In the genomic region with DNA sequence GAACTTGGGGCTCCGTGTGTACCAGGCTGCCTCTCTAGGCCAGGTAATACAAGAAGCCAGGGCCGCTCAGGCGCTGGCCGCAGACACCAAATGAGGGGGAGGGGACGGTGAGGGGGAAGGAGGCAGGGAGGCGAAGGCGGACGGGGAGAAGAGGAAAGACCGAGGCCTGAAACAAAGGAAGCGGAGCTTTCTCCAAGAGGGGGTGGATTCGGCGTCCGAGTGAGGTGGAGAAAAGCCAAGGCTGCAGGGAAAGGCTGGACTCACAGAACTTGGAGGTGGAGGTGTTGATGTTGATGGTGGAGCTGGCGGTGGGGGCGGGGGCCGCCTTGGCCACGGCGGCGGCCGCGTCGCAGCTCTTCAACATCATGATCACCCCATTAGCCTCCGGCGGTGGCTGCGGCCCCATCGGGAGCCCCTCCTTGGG, we compare ENCODE assay signal across 8 cellular contexts. TPM values are rescaled to one million over a fixed set of nuclear protein-coding genes. Genes with fewer than 3 reads are reported as not detected.
DNase-seq lines count a peak whose midpoint lies in the region; ATAC-seq and TF ChIP-seq lines count a peak whose summit lies in the region.

No MANE protein-coding gene starts in this region.

- H2BK5ac ChIP-seq in IMR-90 (ENCODE audit: low read depth, low read length, poor library complexity, severe bottlenecking): peak overlapping the region; percentile 67

- H3K18ac ChIP-seq in IMR-90 (ENCODE audit: low read depth, low read length): peak overlapping the region; percentile 49; the same call in 1 of the 2 replicates

- peak overlapping the region in 1 of 2 experiments; percentile 45; a peak in 1 of 4 replicates for H4K8ac ChIP-seq in IMR-90 (ENCODE audit: low read depth in 2 of 2, low read length in 2 of 2)

- H3K79me1 ChIP-seq in IMR-90 (ENCODE audit: low read depth in 1 of 2, low read length in 2 of 2): peaks cover 4 to 28% of the 10 kb centered on the region in 2 experiments; a peak in 2 of 4 replicates

- H2BK15ac ChIP-seq in IMR-90 (ENCODE audit: low read depth, low read length): no peak overlapping the region

- peak overlapping the region; percentile 91 for H2AK9ac ChIP-seq in IMR-90 (replicated peaks; ENCODE audit: low read depth, low read length, poor library complexity)

- TF ChIP-seq RAD21 in IMR-90 (IDR thresholded peaks at IDR 0.05; ENCODE audit: low read length): no peak
- TF ChIP-seq RAD21 in liver (IDR thresholded peaks at IDR 0.05): no peak

- peak overlapping the region; percentile 19 for H3K23ac ChIP-seq in IMR-90 (ENCODE audit: low read depth, low read length)

- intact Hi-C loops in IMR-90 (cut with micrococcal nuclease): loop anchor here (1.0 to 5.0 kb wide), 2 partner anchors 186 to 278 kb away; no protein-coding TSS in a partner anchor
- intact Hi-C loops in colonic mucosa (cut with DNase I): no loop called here

- 0 out of 2 replicates have a peak, but pooled peaks have one; percentile 11 for TF ChIP-seq POLR2A in IMR-90 (IDR thresholded peaks at IDR 0.05; ENCODE audit: low read depth, low read length)

- 0 out of 2 replicates have a peak overlapping the region, but pooled peaks have one; percentile 52 for H4K5ac ChIP-seq in IMR-90 (ENCODE audit: low read depth, low read length)

- TF ChIP-seq CTCF in IMR-90 (conservative IDR thresholded peaks at IDR 0.05; ENCODE audit: low read depth, low read length) (no peak), WI38 (IDR thresholded peaks at IDR 0.05; ENCODE audit: low read depth, low read length) (no peak), colonic mucosa (IDR thresholded peaks at IDR 0.05) (no peak), liver (IDR thresholded peaks at IDR 0.05; ENCODE audit: low read depth, low read length, missing input control) (no peak)

- peak overlapping the region; percentile 58; the same call in 1 of the 2 replicates for H3K4ac ChIP-seq in IMR-90 (ENCODE audit: low read depth, low read length)

- POLR2A ChIA-PET in IMR-90 (lab: Charles Lee; ENCODE audit: unreplicated experiment): no interaction called here

- H3K27ac ChIP-seq in IMR-90 (ENCODE audit: insufficient read depth, low read length) (peak overlapping the region; percentile 77), colonic mucosa (peak overlapping the region; percentile 85), liver (ENCODE audit: low read depth in 1 of 2, low read length in 2 of 2) (peak overlapping the region; percentile 85)

- H4K91ac ChIP-seq in IMR-90 (ENCODE audit: insufficient read depth, low read depth, low read length): peak overlapping the region; percentile 38

- peak overlapping the region; percentile 99 for H2AFZ ChIP-seq in IMR-90 (replicated peaks; ENCODE audit: low read length, poor library complexity)

- H4K20me1 ChIP-seq in IMR-90 (ENCODE audit: insufficient read depth, low read length): peaks cover 36% of the 10 kb centered on the region

- peak overlapping the region; percentile 27; the same call in 1 of the 2 replicates for H2BK120ac ChIP-seq in IMR-90 (ENCODE audit: low read depth, low read length)

- H3K4me1 ChIP-seq in IMR-90 (ENCODE audit: control insufficient read depth, insufficient read depth, low read length) (no peaks in the 10 kb centered on the region), colonic mucosa (peaks cover 5% of the 10 kb centered on the region), liver (ENCODE audit: control insufficient read depth in 4 of 4, insufficient read depth in 4 of 4, low read length in 3 of 4) (peaks cover 0 to 26% (median 22%) of the 10 kb centered on the region in 4 donors)

- peak; percentile 41 for DNase-seq in Caki2 (ENCODE audit: low read depth)
- DNase-seq in IMR-90: no peak
- peak; percentile 65 for DNase-seq in colonic mucosa
- DNase-seq in stimulated activated CD8-positive, alpha-beta memory T cell treated with anti-CD3 and anti-CD28 coated beads, Interleukin-12 subunit alpha, Interleukin-12 subunit beta, amount 100 ng/mL, for 4 hours (ENCODE audit: low read depth): peak; percentile 22
- no peak for DNase-seq in COLO829 (ENCODE audit: low spot score)

- CTCF ChIA-PET in IMR-90 (lab: Yijun Ruan, JAX): no interaction called here

- no peaks in the 10 kb centered on the region for H3K9me1 ChIP-seq in IMR-90 (ENCODE audit: insufficient read depth, low read length)

- H3K27me3 ChIP-seq in IMR-90 (ENCODE audit: control insufficient read depth, insufficient read depth, low read length) (0 out of 2 replicates have a peak, but pooled peaks cover 1% of the 10 kb centered on the region), colonic mucosa (no peaks in the 10 kb centered on the region), liver (ENCODE audit: control insufficient read depth in 4 of 4, insufficient read depth in 4 of 4, low read length in 3 of 4) (no peaks in the 10 kb centered on the region)

- in situ Hi-C loops in Caki2 (cut with HindIII; ENCODE audit: low pct_unique_long_range_greater_than_20kb, low sequenced_read_pairs) (no loop called here), IMR-90 (cut with MboI; ENCODE audit: low sequenced_read_pairs) (loop anchor here (10.0 kb wide), 1 partner anchor 271 kb away; a partner anchor contains a TSS)

- peak overlapping the region; percentile 87 for H3K9ac ChIP-seq in IMR-90 (ENCODE audit: low read depth, low read length)
- peak overlapping the region; percentile 86 to 98 for H3K9ac ChIP-seq in colonic mucosa (ENCODE audit: low read depth in 2 of 2, low read length in 2 of 2)
- H3K9ac ChIP-seq in liver (ENCODE audit: low read depth in 1 of 2, low read length in 2 of 2): peak overlapping the region; percentile 65 to 94

- H3K9me3 ChIP-seq in IMR-90 (ENCODE audit: control insufficient read depth, insufficient read depth, low read length): no peaks in the 10 kb centered on the region
- H3K9me3 ChIP-seq in colonic mucosa: no peaks in the 10 kb centered on the region
- H3K9me3 ChIP-seq in liver (ENCODE audit: control insufficient read depth in 4 of 4, low read length in 3 of 4): no peaks in the 10 kb centered on the region

- ATAC-seq in GM21447 (IDR thresholded peaks at IDR 0.05; ENCODE audit: unreplicated experiment): peak; percentile 21
- ATAC-seq in IMR-90 (ENCODE audit: low read depth): peak; percentile 13

- dilution Hi-C loops in IMR-90 (cut with HindIII; ENCODE audit: low sequenced_read_pairs, unreplicated experiment): no loop called here

- H3K4me3 ChIP-seq in IMR-90 (ENCODE audit: insufficient read depth, low read depth, low read length): peak overlapping the region; percentile 88
- peak overlapping the region; percentile 97 for H3K4me3 ChIP-seq in WI38 (ENCODE audit: low read depth, low read length)
- peak overlapping the region; percentile 99 for H3K4me3 ChIP-seq in colonic mucosa
- H3K4me3 ChIP-seq in liver (ENCODE audit: low read depth in 1 of 3, low read length in 3 of 3): peak overlapping the region; percentile 66 to 86 (median 76)

- H3K36me3 ChIP-seq in IMR-90 (ENCODE audit: control insufficient read depth, insufficient read depth, low read length) (no peaks in the 10 kb centered on the region), colonic mucosa (no peaks in the 10 kb centered on the region), liver (ENCODE audit: control insufficient read depth in 4 of 4, insufficient read depth in 3 of 4, low read depth in 1 of 4, low read length in 3 of 4) (no peaks in the 10 kb centered on the region)

- H2AK5ac ChIP-seq in IMR-90 (ENCODE audit: low read depth, low read length): peak overlapping the region; percentile 81

- no peak overlapping the region for H2BK20ac ChIP-seq in IMR-90 (ENCODE audit: low read depth, low read length)

- peak overlapping the region; percentile 85 for H3K4me2 ChIP-seq in IMR-90 (ENCODE audit: low read depth, low read length)

- peak overlapping the region; percentile 67; the same call in 1 of the 2 replicates for H3K14ac ChIP-seq in IMR-90 (replicated peaks; ENCODE audit: low read depth, low read length)

- BruUV-seq in IMR-90 (replicated peaks; lab: Mats Ljungman, UMichigan): no TSS peak

- H3K56ac ChIP-seq in IMR-90 (ENCODE audit: extremely low read depth, insufficient read depth, low read length): peak overlapping the region; percentile 75; the same call in 1 of the 2 replicates

- 2% methylated on average over 10 of the region's 26 CpGs; no CpG with 5 or more reads in 1 of the 2 experiments for WGBS in IMR-90 (ENCODE audit: extremely low coverage in 2 of 2, insufficient read length in 1 of 2), 2 experiments
- WGBS in liver: under 1% methylated on average over 26 of the region's 26 CpGs

TF ChIP-seq in IMR-90, 13 proteins besides CTCF, POLR2A, EP300 and RAD21:
- TF ChIP-seq BHLHE40 (IDR thresholded peaks at IDR 0.05; ENCODE audit: low read depth, low read length) (no peak), MAZ (IDR thresholded peaks at IDR 0.05; ENCODE audit: borderline replicate concordance, low read depth, low read length) (0 out of 2 replicates have a peak, but pooled peaks have one; percentile 15)

TF ChIP-seq in liver, 16 proteins besides CTCF, POLR2A, EP300 and RAD21:
- no peak for TF ChIP-seq EGR1 (IDR thresholded peaks at IDR 0.05; ENCODE audit: low read depth in 2 of 2)

RNA-seq across cellular contexts. Expression of a gene that starts 0.6 kb away (rescaled TPM):
- total RNA-seq in Caki2 (2014; rRNA removed; shearing (Covaris generic); ENCODE audit: low replicate concordance): 19.0 and 24.0 TPM in 2 replicates
- total RNA-seq in IMR-90 (2012; rRNA removed) (23.5 and 24.7 TPM in 2 replicates), colonic mucosa (10 to 100 TPM; 37.9 to 49.3 TPM), liver (10 to 100 TPM; 12.8 to 13.5 TPM)
- polyA plus RNA-seq in IMR-90 (2012; rRNA removed) (4.3 and 5.3 TPM in 2 replicates), liver (10 to 100 TPM in 1 of 2 donors, 1 to 10 TPM in 1; 3.9 to 15.8 TPM)
- 1.9 and 2.2 TPM in 2 replicates for polyA plus RNA-seq in IMR-90 (2012; cell fraction: cytosol; rRNA removed)
- polyA plus RNA-seq in IMR-90 (2012; cell fraction: nucleus; rRNA removed; ENCODE audit: low replicate concordance): 1.4 and 10.5 TPM in 2 replicates

Comparison
In these comparisons a context has a peak if more than half of its experiments do, and no peak if none do; other contexts are left out.
1. DNase-seq: peak in Caki2 (single experiment), colonic mucosa (single experiment) and stimulated activated CD8-positive, alpha-beta memory T cell treated with anti-CD3 and anti-CD28 coated beads, Interleukin-12 subunit alpha, Interleukin-12 subunit beta, amount 100 ng/mL, for 4 hours (single experiment); none in IMR-90 (single experiment) and COLO829 (single experiment).
2. Peak in every context shown above with its lines, with median percentiles within 50 percentile points of each other: H3K27ac ChIP-seq, H3K4me3 ChIP-seq and H3K9ac ChIP-seq.